In the genomic region with DNA sequence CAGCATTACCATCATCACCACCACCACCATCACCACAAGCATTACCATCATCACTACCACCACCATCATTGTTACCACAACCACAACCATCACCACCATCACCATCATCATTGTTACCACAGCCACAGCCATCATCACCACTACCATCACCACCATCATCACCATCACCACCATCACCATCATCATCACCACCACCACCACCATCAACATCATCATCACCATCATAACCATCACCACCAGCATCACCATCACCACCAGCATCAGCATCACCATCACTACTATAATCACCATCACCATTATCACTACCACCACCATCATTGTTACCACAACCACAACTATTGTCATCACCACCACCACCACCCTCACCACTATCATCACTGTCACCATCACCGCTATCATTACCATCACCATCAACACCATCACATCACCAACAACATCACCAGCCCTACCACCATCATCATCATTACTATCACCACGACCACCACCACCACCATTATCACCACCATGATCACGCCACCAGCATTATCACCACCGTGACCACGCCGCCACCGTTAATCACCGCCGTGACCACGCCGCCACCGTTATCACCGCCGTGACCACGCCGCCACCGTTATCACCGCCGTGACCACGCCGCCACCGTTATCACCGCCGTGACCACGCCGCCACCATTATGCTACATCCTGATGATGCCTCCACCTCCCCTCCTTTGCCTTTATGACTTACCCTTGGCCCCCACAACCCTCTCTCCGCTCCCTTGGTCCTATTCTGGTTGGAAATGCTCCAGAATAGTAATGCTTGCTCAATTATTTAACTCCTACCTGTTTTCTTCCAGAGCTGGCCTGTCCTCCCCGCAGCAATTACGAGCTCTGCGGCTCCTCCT, we compare ENCODE assay signal across 2 cellular contexts.
TF ChIP-seq lines count a peak whose summit lies in the region.

No MANE protein-coding gene starts in this region.

TF ChIP-seq in GM12891, 5 proteins besides CTCF, POLR2A, EP300 and RAD21:
- TF ChIP-seq POLR2AphosphoS5 (IDR thresholded peaks at IDR 0.05; ENCODE audit: low read depth, low read length) (no peak), SPI1 (IDR thresholded peaks at IDR 0.05; ENCODE audit: low read depth, low read length) (no peak), TAF1 (IDR thresholded peaks at IDR 0.05; ENCODE audit: low read depth, low read length) (no peak), POU2F2 (IDR thresholded peaks at IDR 0.05; ENCODE audit: low read depth, low read length) (no peak), PAX5 (IDR thresholded peaks at IDR 0.05; ENCODE audit: insufficient read depth, low read length, severe bottlenecking) (no peak)

TF ChIP-seq in GM12878, 131 proteins besides CTCF, POLR2A, EP300 and RAD21:
- TF ChIP-seq BHLHE40 (IDR thresholded peaks at IDR 0.05; ENCODE audit: borderline replicate concordance in 1 of 2, low read depth in 2 of 2, low read length in 1 of 2) = no peak
- TF ChIP-seq CBX3 (IDR thresholded peaks at IDR 0.05; ENCODE audit: borderline replicate concordance, low read depth) = no peak
- no peak for TF ChIP-seq ZNF207 (IDR thresholded peaks at IDR 0.05; ENCODE audit: borderline replicate concordance)
- no peak for TF ChIP-seq TCF7 (IDR thresholded peaks at IDR 0.05; ENCODE audit: borderline replicate concordance)
- TF ChIP-seq HDAC6 (IDR thresholded peaks at IDR 0.05; ENCODE audit: unreplicated experiment) = no peak
- no peak for TF ChIP-seq ZNF217 (IDR thresholded peaks at IDR 0.05)
- TF ChIP-seq FOXM1 (IDR thresholded peaks at IDR 0.05; ENCODE audit: low read depth, low read length) = no peak
- TF ChIP-seq, protein P1, sequence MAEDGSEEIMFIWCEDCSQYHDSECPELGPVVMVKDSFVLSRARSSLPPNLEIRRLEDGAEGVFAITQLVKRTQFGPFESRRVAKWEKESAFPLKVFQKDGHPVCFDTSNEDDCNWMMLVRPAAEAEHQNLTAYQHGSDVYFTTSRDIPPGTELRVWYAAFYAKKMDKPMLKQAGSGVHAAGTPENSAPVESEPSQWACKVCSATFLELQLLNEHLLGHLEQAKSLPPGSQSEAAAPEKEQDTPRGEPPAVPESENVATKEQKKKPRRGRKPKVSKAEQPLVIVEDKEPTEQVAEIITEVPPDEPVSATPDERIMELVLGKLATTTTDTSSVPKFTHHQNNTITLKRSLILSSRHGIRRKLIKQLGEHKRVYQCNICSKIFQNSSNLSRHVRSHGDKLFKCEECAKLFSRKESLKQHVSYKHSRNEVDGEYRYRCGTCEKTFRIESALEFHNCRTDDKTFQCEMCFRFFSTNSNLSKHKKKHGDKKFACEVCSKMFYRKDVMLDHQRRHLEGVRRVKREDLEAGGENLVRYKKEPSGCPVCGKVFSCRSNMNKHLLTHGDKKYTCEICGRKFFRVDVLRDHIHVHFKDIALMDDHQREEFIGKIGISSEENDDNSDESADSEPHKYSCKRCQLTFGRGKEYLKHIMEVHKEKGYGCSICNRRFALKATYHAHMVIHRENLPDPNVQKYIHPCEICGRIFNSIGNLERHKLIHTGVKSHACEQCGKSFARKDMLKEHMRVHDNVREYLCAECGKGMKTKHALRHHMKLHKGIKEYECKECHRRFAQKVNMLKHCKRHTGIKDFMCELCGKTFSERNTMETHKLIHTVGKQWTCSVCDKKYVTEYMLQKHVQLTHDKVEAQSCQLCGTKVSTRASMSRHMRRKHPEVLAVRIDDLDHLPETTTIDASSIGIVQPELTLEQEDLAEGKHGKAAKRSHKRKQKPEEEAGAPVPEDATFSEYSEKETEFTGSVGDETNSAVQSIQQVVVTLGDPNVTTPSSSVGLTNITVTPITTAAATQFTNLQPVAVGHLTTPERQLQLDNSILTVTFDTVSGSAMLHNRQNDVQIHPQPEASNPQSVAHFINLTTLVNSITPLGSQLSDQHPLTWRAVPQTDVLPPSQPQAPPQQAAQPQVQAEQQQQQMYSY (CRISPR knock-in tag; IDR thresholded peaks at IDR 0.05) = no peak
- TF ChIP-seq, protein P2, sequence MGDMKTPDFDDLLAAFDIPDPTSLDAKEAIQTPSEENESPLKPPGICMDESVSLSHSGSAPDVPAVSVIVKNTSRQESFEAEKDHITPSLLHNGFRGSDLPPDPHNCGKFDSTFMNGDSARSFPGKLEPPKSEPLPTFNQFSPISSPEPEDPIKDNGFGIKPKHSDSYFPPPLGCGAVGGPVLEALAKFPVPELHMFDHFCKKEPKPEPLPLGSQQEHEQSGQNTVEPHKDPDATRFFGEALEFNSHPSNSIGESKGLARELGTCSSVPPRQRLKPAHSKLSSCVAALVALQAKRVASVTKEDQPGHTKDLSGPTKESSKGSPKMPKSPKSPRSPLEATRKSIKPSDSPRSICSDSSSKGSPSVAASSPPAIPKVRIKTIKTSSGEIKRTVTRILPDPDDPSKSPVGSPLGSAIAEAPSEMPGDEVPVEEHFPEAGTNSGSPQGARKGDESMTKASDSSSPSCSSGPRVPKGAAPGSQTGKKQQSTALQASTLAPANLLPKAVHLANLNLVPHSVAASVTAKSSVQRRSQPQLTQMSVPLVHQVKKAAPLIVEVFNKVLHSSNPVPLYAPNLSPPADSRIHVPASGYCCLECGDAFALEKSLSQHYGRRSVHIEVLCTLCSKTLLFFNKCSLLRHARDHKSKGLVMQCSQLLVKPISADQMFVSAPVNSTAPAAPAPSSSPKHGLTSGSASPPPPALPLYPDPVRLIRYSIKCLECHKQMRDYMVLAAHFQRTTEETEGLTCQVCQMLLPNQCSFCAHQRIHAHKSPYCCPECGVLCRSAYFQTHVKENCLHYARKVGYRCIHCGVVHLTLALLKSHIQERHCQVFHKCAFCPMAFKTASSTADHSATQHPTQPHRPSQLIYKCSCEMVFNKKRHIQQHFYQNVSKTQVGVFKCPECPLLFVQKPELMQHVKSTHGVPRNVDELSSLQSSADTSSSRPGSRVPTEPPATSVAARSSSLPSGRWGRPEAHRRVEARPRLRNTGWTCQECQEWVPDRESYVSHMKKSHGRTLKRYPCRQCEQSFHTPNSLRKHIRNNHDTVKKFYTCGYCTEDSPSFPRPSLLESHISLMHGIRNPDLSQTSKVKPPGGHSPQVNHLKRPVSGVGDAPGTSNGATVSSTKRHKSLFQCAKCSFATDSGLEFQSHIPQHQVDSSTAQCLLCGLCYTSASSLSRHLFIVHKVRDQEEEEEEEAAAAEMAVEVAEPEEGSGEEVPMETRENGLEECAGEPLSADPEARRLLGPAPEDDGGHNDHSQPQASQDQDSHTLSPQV (IDR thresholded peaks at IDR 0.05) = no peak
- TF ChIP-seq, protein P3, sequence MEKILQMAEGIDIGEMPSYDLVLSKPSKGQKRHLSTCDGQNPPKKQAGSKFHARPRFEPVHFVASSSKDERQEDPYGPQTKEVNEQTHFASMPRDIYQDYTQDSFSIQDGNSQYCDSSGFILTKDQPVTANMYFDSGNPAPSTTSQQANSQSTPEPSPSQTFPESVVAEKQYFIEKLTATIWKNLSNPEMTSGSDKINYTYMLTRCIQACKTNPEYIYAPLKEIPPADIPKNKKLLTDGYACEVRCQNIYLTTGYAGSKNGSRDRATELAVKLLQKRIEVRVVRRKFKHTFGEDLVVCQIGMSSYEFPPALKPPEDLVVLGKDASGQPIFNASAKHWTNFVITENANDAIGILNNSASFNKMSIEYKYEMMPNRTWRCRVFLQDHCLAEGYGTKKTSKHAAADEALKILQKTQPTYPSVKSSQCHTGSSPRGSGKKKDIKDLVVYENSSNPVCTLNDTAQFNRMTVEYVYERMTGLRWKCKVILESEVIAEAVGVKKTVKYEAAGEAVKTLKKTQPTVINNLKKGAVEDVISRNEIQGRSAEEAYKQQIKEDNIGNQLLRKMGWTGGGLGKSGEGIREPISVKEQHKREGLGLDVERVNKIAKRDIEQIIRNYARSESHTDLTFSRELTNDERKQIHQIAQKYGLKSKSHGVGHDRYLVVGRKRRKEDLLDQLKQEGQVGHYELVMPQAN (conservative IDR thresholded peaks at IDR 0.05) = no peak
- TF ChIP-seq, protein P4, sequence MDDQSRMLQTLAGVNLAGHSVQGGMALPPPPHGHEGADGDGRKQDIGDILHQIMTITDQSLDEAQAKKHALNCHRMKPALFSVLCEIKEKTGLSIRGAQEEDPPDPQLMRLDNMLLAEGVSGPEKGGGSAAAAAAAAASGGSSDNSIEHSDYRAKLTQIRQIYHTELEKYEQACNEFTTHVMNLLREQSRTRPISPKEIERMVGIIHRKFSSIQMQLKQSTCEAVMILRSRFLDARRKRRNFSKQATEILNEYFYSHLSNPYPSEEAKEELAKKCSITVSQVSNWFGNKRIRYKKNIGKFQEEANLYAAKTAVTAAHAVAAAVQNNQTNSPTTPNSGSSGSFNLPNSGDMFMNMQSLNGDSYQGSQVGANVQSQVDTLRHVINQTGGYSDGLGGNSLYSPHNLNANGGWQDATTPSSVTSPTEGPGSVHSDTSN (IDR thresholded peaks at IDR 0.05; ENCODE audit: insufficient replicate concordance, low read depth, low read length) = no peak
- no peak for TF ChIP-seq TARDBP (IDR thresholded peaks at IDR 0.05; ENCODE audit: borderline replicate concordance)
- TF ChIP-seq, protein P5, sequence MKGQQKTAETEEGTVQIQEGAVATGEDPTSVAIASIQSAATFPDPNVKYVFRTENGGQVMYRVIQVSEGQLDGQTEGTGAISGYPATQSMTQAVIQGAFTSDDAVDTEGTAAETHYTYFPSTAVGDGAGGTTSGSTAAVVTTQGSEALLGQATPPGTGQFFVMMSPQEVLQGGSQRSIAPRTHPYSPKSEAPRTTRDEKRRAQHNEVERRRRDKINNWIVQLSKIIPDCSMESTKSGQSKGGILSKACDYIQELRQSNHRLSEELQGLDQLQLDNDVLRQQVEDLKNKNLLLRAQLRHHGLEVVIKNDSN (IDR thresholded peaks at IDR 0.05; ENCODE audit: borderline replicate concordance, extremely low read length, insufficient read depth, low read depth, low read length) = no peak
- TF ChIP-seq, protein P6, sequence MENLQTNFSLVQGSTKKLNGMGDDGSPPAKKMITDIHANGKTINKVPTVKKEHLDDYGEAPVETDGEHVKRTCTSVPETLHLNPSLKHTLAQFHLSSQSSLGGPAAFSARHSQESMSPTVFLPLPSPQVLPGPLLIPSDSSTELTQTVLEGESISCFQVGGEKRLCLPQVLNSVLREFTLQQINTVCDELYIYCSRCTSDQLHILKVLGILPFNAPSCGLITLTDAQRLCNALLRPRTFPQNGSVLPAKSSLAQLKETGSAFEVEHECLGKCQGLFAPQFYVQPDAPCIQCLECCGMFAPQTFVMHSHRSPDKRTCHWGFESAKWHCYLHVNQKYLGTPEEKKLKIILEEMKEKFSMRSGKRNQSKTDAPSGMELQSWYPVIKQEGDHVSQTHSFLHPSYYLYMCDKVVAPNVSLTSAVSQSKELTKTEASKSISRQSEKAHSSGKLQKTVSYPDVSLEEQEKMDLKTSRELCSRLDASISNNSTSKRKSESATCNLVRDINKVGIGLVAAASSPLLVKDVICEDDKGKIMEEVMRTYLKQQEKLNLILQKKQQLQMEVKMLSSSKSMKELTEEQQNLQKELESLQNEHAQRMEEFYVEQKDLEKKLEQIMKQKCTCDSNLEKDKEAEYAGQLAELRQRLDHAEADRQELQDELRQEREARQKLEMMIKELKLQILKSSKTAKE (IDR thresholded peaks at IDR 0.05; ENCODE audit: low read depth, poor library complexity, severe bottlenecking) = no peak
- TF ChIP-seq SP1 (IDR thresholded peaks at IDR 0.05; ENCODE audit: low read depth, low read length) = no peak
- no peak for TF ChIP-seq CHD2 (IDR thresholded peaks at IDR 0.05; ENCODE audit: borderline replicate concordance, low read depth, low read length)
